In the genomic region with DNA sequence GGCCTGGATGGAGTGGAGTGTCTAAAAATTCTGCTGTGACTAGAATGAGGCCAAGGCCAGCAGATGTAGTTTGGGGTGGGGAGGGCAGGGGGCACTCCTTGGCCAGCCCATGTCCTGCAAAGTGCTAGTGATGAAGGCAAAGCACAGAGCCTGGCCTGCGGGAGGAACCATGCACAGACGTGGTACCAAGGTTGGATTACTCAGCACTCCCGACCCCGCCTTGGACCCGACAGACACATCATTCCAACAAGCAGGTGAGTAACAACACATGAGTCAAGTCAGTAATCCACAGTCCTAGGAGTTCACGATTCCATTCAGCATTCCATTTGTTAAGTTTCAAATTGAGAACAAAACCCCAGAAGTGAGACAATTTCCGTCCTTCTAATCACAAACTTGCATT, we compare ENCODE assay signal across 21 cellular contexts.
"Had no signal": no experiment of that assay in that cellular context is flagged by ENCODE, and none has a peak within 500 bp of the region (broad histone marks: within the 10 kb centered on the region; RNA-seq: fewer than 3 reads in every experiment).

No MANE protein-coding gene starts in this region.

- H3K36me3 ChIP-seq: esophagus squamous epithelium, left ventricle myocardium inferior, right lobe of liver, thoracic aorta, transverse colon had no signal

- H3K9me3 ChIP-seq: esophagus squamous epithelium, psoas muscle, right lobe of liver, thoracic aorta, transverse colon had no signal

- DNase-seq: effector memory CD4-positive, alpha-beta T cell; esophagus squamous epithelium; immature natural killer cell; left cardiac atrium; left ventricle myocardium inferior; mesendoderm; naive thymus-derived CD4-positive, alpha-beta T cell; nephron progenitor cell; psoas muscle; retina; right lobe of liver; stimulated activated CD4-positive, alpha-beta T cell treated with anti-CD3 and anti-CD28 coated beads, Interleukin-15, amount 100 ng/mL, for 24 hours; stimulated activated CD4-positive, alpha-beta T cell treated with anti-CD3 and anti-CD28 coated beads, Interleukin-1b, Interleukin-23, amount 100 ng/mL, for 48 hours; stimulated activated CD4-positive, alpha-beta T cell treated with anti-CD3 and anti-CD28 coated beads, Interleukin-4, amount 100 ng/mL, for 24 hours; stimulated activated naive CD8-positive, alpha-beta T cell treated with anti-CD3 and anti-CD28 coated beads, Interleukin-15, amount 100 ng/mL, for 72 hours; transverse colon had no signal

- H3K4me3 ChIP-seq: esophagus squamous epithelium, left ventricle myocardium inferior, psoas muscle, right lobe of liver, thoracic aorta, transverse colon had no signal

- ATAC-seq: foreskin keratinocyte; left cardiac atrium; naive thymus-derived CD4-positive, alpha-beta T cell; right lobe of liver; stimulated activated memory B cell treated with anti-CD40 and anti-IgM and Interleukin-4, amounts not matched to agents 10 μg/mL and 1 μg/mL and 100 μg/mL, for 72 hours; stimulated activated naive CD8-positive, alpha-beta T cell treated with anti-CD3 and anti-CD28 coated beads, Interleukin-15, amount 100 ng/mL, for 72 hours had no signal

- H3K27ac ChIP-seq: epithelial cell of prostate, esophagus squamous epithelium, foreskin keratinocyte, left ventricle myocardium inferior, parathyroid adenoma, psoas muscle, right lobe of liver, thoracic aorta, transverse colon had no signal

- H3K4me1 ChIP-seq: foreskin keratinocyte, left ventricle myocardium inferior, parathyroid adenoma, psoas muscle, right lobe of liver, transverse colon had no signal

- H3K27me3 ChIP-seq: foreskin keratinocyte, right lobe of liver, transverse colon had no signal

- H3K9ac ChIP-seq: parathyroid adenoma had no signal
